Comparison of ENCODE assay signal across 1 cellular context in the genomic region with DNA sequence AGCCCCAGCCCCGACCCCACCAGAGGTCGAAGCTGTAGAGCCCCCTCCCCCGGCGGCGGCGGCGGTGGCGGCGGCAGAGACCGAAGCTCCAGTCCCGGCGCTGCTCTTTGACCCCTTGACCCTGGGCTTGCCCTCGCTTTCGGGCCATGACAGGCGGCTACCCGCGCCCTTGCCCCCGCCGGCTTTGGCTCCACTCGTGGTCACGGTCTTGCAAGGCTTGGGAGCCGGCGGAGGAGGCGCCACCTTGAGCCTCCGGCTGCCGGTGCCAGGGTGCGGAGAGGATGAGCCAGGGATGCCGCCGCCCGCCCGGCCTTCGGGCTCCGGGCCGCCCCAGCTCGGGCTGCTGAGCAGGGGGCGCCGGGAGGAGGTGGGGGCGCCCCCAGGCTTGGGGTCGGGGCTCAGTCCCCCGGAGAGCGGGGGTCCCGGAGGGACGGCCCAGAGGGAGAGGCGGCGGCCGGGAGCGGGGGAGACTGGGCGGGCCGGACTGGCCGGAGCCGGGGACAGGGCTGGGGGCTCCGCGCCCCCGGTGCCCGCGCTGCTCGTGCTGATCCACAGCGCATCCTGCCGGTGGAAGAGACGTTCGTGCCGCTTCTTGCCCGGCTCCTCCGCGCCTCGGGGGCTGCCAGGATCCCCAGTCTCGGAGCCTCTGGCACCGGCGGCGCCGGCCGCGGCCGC.
TF ChIP-seq lines count a peak whose summit lies in the region.

No MANE protein-coding gene starts in this region.

TF ChIP-seq in IMR-90, 13 proteins besides CTCF, POLR2A, EP300 and RAD21:
- TF ChIP-seq MAFK (IDR thresholded peaks at IDR 0.05; ENCODE audit: low read depth, low read length) (no peak), RFX5 (IDR thresholded peaks at IDR 0.05; ENCODE audit: low read depth, low read length) (no peak), BHLHE40 (IDR thresholded peaks at IDR 0.05; ENCODE audit: low read depth, low read length) (no peak), MXI1 (IDR thresholded peaks at IDR 0.05; ENCODE audit: borderline replicate concordance, low read depth, low read length) (no peak)
- TF ChIP-seq, protein P1, sequence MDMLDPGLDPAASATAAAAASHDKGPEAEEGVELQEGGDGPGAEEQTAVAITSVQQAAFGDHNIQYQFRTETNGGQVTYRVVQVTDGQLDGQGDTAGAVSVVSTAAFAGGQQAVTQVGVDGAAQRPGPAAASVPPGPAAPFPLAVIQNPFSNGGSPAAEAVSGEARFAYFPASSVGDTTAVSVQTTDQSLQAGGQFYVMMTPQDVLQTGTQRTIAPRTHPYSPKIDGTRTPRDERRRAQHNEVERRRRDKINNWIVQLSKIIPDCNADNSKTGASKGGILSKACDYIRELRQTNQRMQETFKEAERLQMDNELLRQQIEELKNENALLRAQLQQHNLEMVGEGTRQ (IDR thresholded peaks at IDR 0.05; ENCODE audit: low read depth, low read length) = no peak
